Comparison of ENCODE assay signal across 19 cellular contexts in the genomic region with DNA sequence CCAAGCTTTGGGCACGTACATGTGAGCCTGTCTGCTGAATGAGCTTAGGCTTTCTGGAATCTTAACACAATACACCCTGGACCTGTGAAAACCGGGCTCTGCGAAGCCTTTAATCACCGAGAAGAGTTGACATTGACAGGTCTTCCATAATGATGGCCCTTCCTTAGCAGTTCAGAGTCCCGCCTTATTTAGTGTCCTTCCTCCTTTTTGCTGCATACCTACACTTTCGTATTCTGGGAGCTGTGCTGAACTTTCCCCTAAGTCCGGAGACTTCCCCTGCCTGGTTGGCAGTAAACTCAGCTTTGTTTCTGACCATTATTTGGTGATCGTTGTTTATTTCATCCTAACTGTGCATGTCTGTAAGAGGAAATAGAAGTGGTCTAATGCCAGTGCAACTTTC.
"Had no signal": no experiment of that assay in that cellular context is flagged by ENCODE, and none has a peak within 500 bp of the region (broad histone marks: within the 10 kb centered on the region; RNA-seq: fewer than 3 reads in every experiment).

No MANE protein-coding gene starts in this region.

- H3K9me3 Mint-ChIP-seq: activated CD8-positive, alpha-beta T cell treated with anti-CD3 and anti-CD28 coated beads for 36 hours; activated naive CD4-positive, alpha-beta T cell treated with anti-CD3 and anti-CD28 coated beads for 36 hours; activated T-cell treated with anti-CD3 and anti-CD28 coated beads, Interleukin-2, amount 50 U/mL, for 24 hours; activated T-helper 2 cell treated with anti-CD3 and anti-CD28 coated beads, Interferon-gamma antibody, Interleukin-2, Interleukin-4, amounts not matched to agents 10 μg/mL and 5 μg/mL and 100 μg/mL, durations not matched to agents 14 hours and 24 hours and 36 hours; endodermal cell; WTC11 had no signal

- DNase-seq: activated CD4-positive, alpha-beta T cell treated with anti-CD3 and anti-CD28 coated beads for 48 hours; activated CD8-positive, alpha-beta T cell treated with anti-CD3 and anti-CD28 coated beads for 36 hours; activated naive CD4-positive, alpha-beta T cell treated with anti-CD3 and anti-CD28 coated beads for 36 hours; activated T-cell treated with anti-CD3 and anti-CD28 coated beads, Interleukin-2, amount 50 U/mL, for 24 hours; body of pancreas; endodermal cell; foreskin keratinocyte; left ventricle myocardium superior; naive thymus-derived CD4-positive, alpha-beta T cell; right lobe of liver; small intestine; stimulated activated CD4-positive, alpha-beta T cell treated with anti-CD3 and anti-CD28 coated beads, Interleukin-15, amount 100 ng/mL, for 24 hours; stimulated activated CD4-positive, alpha-beta T cell treated with anti-CD3 and anti-CD28 coated beads, Interleukin-2, amount 100 ng/mL, for 48 hours; upper lobe of right lung had no signal

- H3K4me1 ChIP-seq: body of pancreas, foreskin keratinocyte, parathyroid adenoma, right lobe of liver, upper lobe of right lung had no signal

- H3K27ac Mint-ChIP-seq: activated CD8-positive, alpha-beta T cell treated with anti-CD3 and anti-CD28 coated beads for 36 hours; activated naive CD4-positive, alpha-beta T cell treated with anti-CD3 and anti-CD28 coated beads for 36 hours; activated T-cell treated with anti-CD3 and anti-CD28 coated beads, Interleukin-2, amount 50 U/mL, for 24 hours; activated T-helper 2 cell treated with anti-CD3 and anti-CD28 coated beads, Interferon-gamma antibody, Interleukin-2, Interleukin-4, amounts not matched to agents 10 μg/mL and 5 μg/mL and 100 μg/mL, durations not matched to agents 14 hours and 24 hours and 36 hours; endodermal cell; WTC11 had no signal

- H3K4me3 Mint-ChIP-seq: activated CD8-positive, alpha-beta T cell treated with anti-CD3 and anti-CD28 coated beads for 36 hours; activated naive CD4-positive, alpha-beta T cell treated with anti-CD3 and anti-CD28 coated beads for 36 hours; activated T-cell treated with anti-CD3 and anti-CD28 coated beads, Interleukin-2, amount 50 U/mL, for 24 hours; endodermal cell; naive thymus-derived CD4-positive, alpha-beta T cell; WTC11 had no signal

- H3K4me1 Mint-ChIP-seq: endodermal cell, WTC11 had no signal

- H3K27me3 Mint-ChIP-seq: activated CD8-positive, alpha-beta T cell treated with anti-CD3 and anti-CD28 coated beads for 36 hours; activated T-cell treated with anti-CD3 and anti-CD28 coated beads, Interleukin-2, amount 50 U/mL, for 24 hours; naive thymus-derived CD4-positive, alpha-beta T cell had no signal

- H3K27ac ChIP-seq: body of pancreas, epithelial cell of prostate, foreskin keratinocyte, parathyroid adenoma, right lobe of liver, thoracic aorta, upper lobe of right lung had no signal

- H3K27me3 ChIP-seq: body of pancreas, right lobe of liver, upper lobe of right lung had no signal

- H3K36me3 ChIP-seq: right lobe of liver, thoracic aorta, upper lobe of right lung had no signal

- H3K9me3 ChIP-seq: body of pancreas, right lobe of liver, thoracic aorta, upper lobe of right lung had no signal

- H3K36me3 Mint-ChIP-seq: WTC11 had no signal

- H3K9ac ChIP-seq: parathyroid adenoma had no signal

- ATAC-seq: activated CD8-positive, alpha-beta T cell treated with anti-CD3 and anti-CD28 coated beads for 36 hours; body of pancreas; foreskin keratinocyte; left ventricle myocardium superior; naive thymus-derived CD4-positive, alpha-beta T cell; right lobe of liver; upper lobe of right lung; WTC11 had no signal

- H3K4me3 ChIP-seq: body of pancreas, right lobe of liver, thoracic aorta, upper lobe of right lung had no signal
